8 cellular contexts compared by ENCODE assay signal in the genomic region with DNA sequence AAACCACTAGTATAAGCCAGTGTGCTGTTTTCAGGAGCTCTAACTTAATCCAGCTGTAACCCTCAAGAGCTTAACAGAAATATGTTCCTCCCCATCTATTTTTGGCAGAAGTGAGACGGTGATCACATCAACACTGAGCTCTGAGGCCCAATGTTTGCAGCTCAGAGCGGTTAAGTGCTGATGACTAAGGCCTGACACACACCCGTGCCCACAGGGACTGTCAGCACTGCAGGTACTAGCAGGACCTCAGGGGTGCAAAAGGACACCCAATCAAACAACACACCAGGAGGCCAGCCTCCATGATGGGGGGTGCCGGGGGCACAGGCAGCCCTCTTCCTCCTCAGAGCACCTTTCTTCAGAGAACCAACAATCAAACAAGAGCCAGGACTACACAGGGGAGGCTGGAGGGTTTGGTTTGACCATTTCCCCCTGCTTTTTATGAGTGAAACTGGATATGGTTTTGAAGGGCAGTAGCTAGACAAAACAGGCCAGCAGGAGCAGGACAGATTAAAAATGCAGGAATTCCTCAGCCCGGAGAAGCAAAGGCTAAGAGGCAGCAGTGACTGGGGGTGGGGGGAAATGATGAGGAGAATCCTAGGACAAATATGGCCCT.
DNase-seq lines count a peak whose midpoint lies in the region; ATAC-seq and TF ChIP-seq lines count a peak whose summit lies in the region.

No MANE protein-coding gene starts in this region.

- peak; percentile 63 for ATAC-seq in HG02571 (IDR thresholded peaks at IDR 0.05; ENCODE audit: unreplicated experiment)

- no peak for TF ChIP-seq POLR2A in NB4 (IDR thresholded peaks at IDR 0.05; ENCODE audit: extremely low read depth, insufficient read length)

- H4K91ac ChIP-seq in mesenchymal stem cell (ENCODE audit: low read length) = no peak overlapping the region

- H3K14ac ChIP-seq in mesenchymal stem cell (ENCODE audit: low read length in 2 of 2) = no peak overlapping the region

- no peak overlapping the region for H4K8ac ChIP-seq in mesenchymal stem cell (ENCODE audit: low read length)

- no peaks in the 10 kb centered on the region for H3K27me3 ChIP-seq in mesenchymal stem cell (ENCODE audit: control insufficient read depth in 1 of 2, insufficient read depth in 1 of 2, low read length in 2 of 2)

- intact Hi-C loops in activated CD4-positive, alpha-beta T cell treated with anti-CD3 and anti-CD28 coated beads, Interleukin-2, amount 10 ng/mL, durations not matched to agents 24 days and 14 days (cut with micrococcal nuclease) = loop anchor here (1.0 to 2.0 kb wide), 4 partner anchors 10 to 51 kb away; no protein-coding TSS in a partner anchor
- intact Hi-C loops in dendritic cell treated with granulocyte-macrophage colony-stimulating factor and Interleukin-4, amounts not matched to agents 40 ng/mL and 50 ng/mL, for 4 days (cut with micrococcal nuclease) = loop anchor here (10.0 kb wide), 1 partner anchor 56 kb away; no protein-coding TSS in a partner anchor

- DNase-seq in GM13977 (ENCODE audit: low spot score) = peak; percentile 89
- peak; percentile 95 for DNase-seq in NB4 (ENCODE audit: low read depth)
- peak; percentile 92 for DNase-seq in activated CD4-positive, alpha-beta T cell treated with anti-CD3 and anti-CD28 coated beads, Interleukin-2, amount 10 ng/mL, durations not matched to agents 24 days and 14 days
- peak; percentile 93 for DNase-seq in mesenchymal stem cell
- DNase-seq in stimulated activated CD8-positive, alpha-beta memory T cell treated with anti-CD3 and anti-CD28 coated beads, Interleukin-2, amount 100 ng/mL, for 48 hours (ENCODE audit: low read depth in 2 of 2) = peak; percentile 62 to 76
- no peak for DNase-seq in cerebellar nuclear complex (lab: John Stamatoyannopoulos, UW)

- H3K27ac Mint-ChIP-seq in activated CD4-positive, alpha-beta T cell treated with anti-CD3 and anti-CD28 coated beads, Interleukin-2, amount 10 ng/mL, durations not matched to agents 24 days and 14 days = peak overlapping the region; percentile 95
- H3K27ac Mint-ChIP-seq in dendritic cell treated with granulocyte-macrophage colony-stimulating factor and Interleukin-4, amounts not matched to agents 40 ng/mL and 50 ng/mL, for 4 days = peak overlapping the region; percentile 79

- no peaks in the 10 kb centered on the region for H3K27me3 Mint-ChIP-seq in activated CD4-positive, alpha-beta T cell treated with anti-CD3 and anti-CD28 coated beads, Interleukin-2, amount 10 ng/mL, durations not matched to agents 24 days and 14 days
- no peaks in the 10 kb centered on the region for H3K27me3 Mint-ChIP-seq in dendritic cell treated with granulocyte-macrophage colony-stimulating factor and Interleukin-4, amounts not matched to agents 40 ng/mL and 50 ng/mL, for 4 days

- peak overlapping the region in 1 of 2 experiments; percentile 47 for H3K4ac ChIP-seq in mesenchymal stem cell (ENCODE audit: low read depth in 1 of 2, low read length in 2 of 2)

- peak overlapping the region; percentile 92 for H3K27ac ChIP-seq in mesenchymal stem cell (ENCODE audit: low read length, poor library complexity, severe bottlenecking)

- in situ Hi-C loops in GM13977 (cut with MboI; ENCODE audit: low pct_unique_long_range_greater_than_20kb, low sequenced_read_pairs, unreplicated experiment) = no loop called here

- H2BK15ac ChIP-seq in mesenchymal stem cell (ENCODE audit: low read depth, poor library complexity, severe bottlenecking) = no peak overlapping the region

- H3K4me3 Mint-ChIP-seq in activated CD4-positive, alpha-beta T cell treated with anti-CD3 and anti-CD28 coated beads, Interleukin-2, amount 10 ng/mL, durations not matched to agents 24 days and 14 days = peak overlapping the region; percentile 75
- H3K4me3 Mint-ChIP-seq in dendritic cell treated with granulocyte-macrophage colony-stimulating factor and Interleukin-4, amounts not matched to agents 40 ng/mL and 50 ng/mL, for 4 days = no peak overlapping the region

- TF ChIP-seq CTCF in GM13977 (IDR thresholded peaks at IDR 0.05; ENCODE audit: extremely low read depth, insufficient read depth, missing control alignments) (no peak), NB4 (IDR thresholded peaks at IDR 0.05; ENCODE audit: low read depth, low read length) (no peak)

- peaks cover 72% of the 10 kb centered on the region for H3K4me1 Mint-ChIP-seq in activated CD4-positive, alpha-beta T cell treated with anti-CD3 and anti-CD28 coated beads, Interleukin-2, amount 10 ng/mL, durations not matched to agents 24 days and 14 days
- peaks cover 94% of the 10 kb centered on the region for H3K4me1 Mint-ChIP-seq in dendritic cell treated with granulocyte-macrophage colony-stimulating factor and Interleukin-4, amounts not matched to agents 40 ng/mL and 50 ng/mL, for 4 days (ENCODE audit: low read depth)

- H3K18ac ChIP-seq in mesenchymal stem cell (ENCODE audit: low read depth in 1 of 2, low read length in 2 of 2) = no peak overlapping the region

- H3K9me3 Mint-ChIP-seq in activated CD4-positive, alpha-beta T cell treated with anti-CD3 and anti-CD28 coated beads, Interleukin-2, amount 10 ng/mL, durations not matched to agents 24 days and 14 days = no peaks in the 10 kb centered on the region
- no peaks in the 10 kb centered on the region for H3K9me3 Mint-ChIP-seq in dendritic cell treated with granulocyte-macrophage colony-stimulating factor and Interleukin-4, amounts not matched to agents 40 ng/mL and 50 ng/mL, for 4 days

- no peak overlapping the region for H3K4me3 ChIP-seq in NB4 (ENCODE audit: low read depth, low read length)
- peak overlapping the region in 1 of 2 experiments; percentile 58 for H3K4me3 ChIP-seq in mesenchymal stem cell (ENCODE audit: insufficient read depth in 1 of 2, low read depth in 1 of 2, low read length in 2 of 2)

- H3K79me1 ChIP-seq in mesenchymal stem cell (replicated peaks; ENCODE audit: low read length, poor library complexity, severe bottlenecking) = peaks cover 32% of the 10 kb centered on the region

- peak overlapping the region; percentile 87 for H3K9ac ChIP-seq in mesenchymal stem cell (ENCODE audit: low read length)

- WGBS in mesenchymal stem cell = 0% methylated on average over 4 of the region's 5 CpGs

- no peak overlapping the region for H2BK5ac ChIP-seq in mesenchymal stem cell (ENCODE audit: low read depth, low read length, poor library complexity, severe bottlenecking)

- H3K23ac ChIP-seq in mesenchymal stem cell (ENCODE audit: low read length in 2 of 2) = no peak overlapping the region

- H2BK120ac ChIP-seq in mesenchymal stem cell (ENCODE audit: low read depth, low read length) = no peak overlapping the region

- H2AK5ac ChIP-seq in mesenchymal stem cell (ENCODE audit: low read length, severe bottlenecking) = peak overlapping the region; percentile 62

- peaks cover 38% of the 10 kb centered on the region for H3K4me1 ChIP-seq in mesenchymal stem cell (ENCODE audit: control insufficient read depth, insufficient read depth, low read depth, low read length)

- peaks cover 12% of the 10 kb centered on the region for H3K36me3 Mint-ChIP-seq in activated CD4-positive, alpha-beta T cell treated with anti-CD3 and anti-CD28 coated beads, Interleukin-2, amount 10 ng/mL, durations not matched to agents 24 days and 14 days (ENCODE audit: low read depth)
- H3K36me3 Mint-ChIP-seq in dendritic cell treated with granulocyte-macrophage colony-stimulating factor and Interleukin-4, amounts not matched to agents 40 ng/mL and 50 ng/mL, for 4 days (ENCODE audit: low read depth) = peaks cover 64% of the 10 kb centered on the region

- no peaks in the 10 kb centered on the region for H3K36me3 ChIP-seq in mesenchymal stem cell (ENCODE audit: control insufficient read depth in 1 of 2, insufficient read depth in 2 of 2, low read depth in 1 of 2, low read length in 2 of 2)

- no peaks in the 10 kb centered on the region for H3K9me3 ChIP-seq in mesenchymal stem cell (ENCODE audit: control insufficient read depth, low read length)

- H2BK12ac ChIP-seq in mesenchymal stem cell (ENCODE audit: low read length in 2 of 2) = peak overlapping the region in 1 of 2 experiments; percentile 61

- H3K4me2 ChIP-seq in mesenchymal stem cell (ENCODE audit: low read length, poor library complexity, severe bottlenecking) = no peak overlapping the region

- no peak overlapping the region for H2AFZ ChIP-seq in mesenchymal stem cell (ENCODE audit: low read depth, low read length)

Comparison
In these comparisons a context has a peak if more than half of its experiments do, and no peak if none do; other contexts are left out.
1. DNase-seq: peak in GM13977 (single experiment), NB4 (single experiment), activated CD4-positive, alpha-beta T cell treated with anti-CD3 and anti-CD28 coated beads, Interleukin-2, amount 10 ng/mL, durations not matched to agents 24 days and 14 days (single experiment), mesenchymal stem cell (single experiment) and stimulated activated CD8-positive, alpha-beta memory T cell treated with anti-CD3 and anti-CD28 coated beads, Interleukin-2, amount 100 ng/mL, for 48 hours (2 of 2); none in cerebellar nuclear complex (0 of 2).